In genomic region chr4:39458161-39458504, GRCh38 we compare ENCODE assay signal across 9 cellular contexts. TPM values are rescaled to one million over a fixed set of nuclear protein-coding genes. Genes with fewer than 3 reads are reported as not detected.
DNase-seq lines count a peak whose midpoint lies in the region; ATAC-seq and TF ChIP-seq lines count a peak whose summit lies in the region.
"Not testable (repeated sequence)": the region's sequence is repeated elsewhere in the genome, so short reads cannot be mapped to it uniquely, and the experiment has no call there.
"Had no signal": no experiment of that assay in that cellular context is flagged by ENCODE, and none has a peak within 500 bp of the region (broad histone marks: within the 10 kb centered on the region; RNA-seq: fewer than 3 reads in every experiment).

No MANE protein-coding gene starts in this region.

- H3K27me3 Mint-ChIP-seq in activated T-helper 17 cell treated with anti-CD3 and anti-CD28 coated beads, Interleukin-2, amount 50 U/mL, for 72 hours; dendritic cell treated with granulocyte-macrophage colony-stimulating factor and Interleukin-4, amounts not matched to agents 40 ng/mL and 50 ng/mL, for 4 days; naive B cell; stimulated activated memory B cell treated with anti-CD40 and anti-IgM and Interleukin-4, amounts not matched to agents 10 μg/mL and 1 μg/mL and 100 μg/mL, for 72 hours: not testable (repeated sequence)

- peaks cover 45% of the 10 kb centered on the region for H4K20me1 ChIP-seq in OCI-LY3 (ENCODE audit: insufficient read depth, low read length)
- peaks cover 41% of the 10 kb centered on the region for H4K20me1 ChIP-seq in hepatocyte (ENCODE audit: insufficient read depth, poor library complexity, severe bottlenecking)

- not testable (repeated sequence) for H3K27me3 ChIP-seq in BJ (ENCODE audit: control insufficient read depth, insufficient read depth, low read length); H7 (ENCODE audit: control insufficient read depth, insufficient read depth, low read length); OCI-LY3 (ENCODE audit: low read depth, low read length); hepatocyte

- peak overlapping the region; percentile 78 for H3K4me3 ChIP-seq in BJ (ENCODE audit: low read depth, low read length)
- H3K4me3 ChIP-seq in H7 (ENCODE audit: insufficient read depth, low read depth, low read length): peak overlapping the region; percentile 96
- peak overlapping the region; percentile 96 for H3K4me3 ChIP-seq in OCI-LY3 (ENCODE audit: low read length)
- peak overlapping the region; percentile 68 for H3K4me3 ChIP-seq in hepatocyte

- H3K4me2 ChIP-seq in OCI-LY3 (ENCODE audit: low read length) (peak overlapping the region; percentile 86), hepatocyte (peak overlapping the region; percentile 85)

- H2AFZ ChIP-seq in OCI-LY3 (ENCODE audit: low read depth, low read length): not testable (repeated sequence)
- H2AFZ ChIP-seq in hepatocyte: peak overlapping the region; percentile 53

- peak overlapping the region; percentile 100 for H3K27ac Mint-ChIP-seq in activated T-helper 17 cell treated with anti-CD3 and anti-CD28 coated beads, Interleukin-2, amount 50 U/mL, for 72 hours
- H3K27ac Mint-ChIP-seq in dendritic cell treated with granulocyte-macrophage colony-stimulating factor and Interleukin-4, amounts not matched to agents 40 ng/mL and 50 ng/mL, for 4 days: peak overlapping the region; percentile 99
- H3K27ac Mint-ChIP-seq in naive B cell: peak overlapping the region; percentile 98 to 100 (median 100)
- H3K27ac Mint-ChIP-seq in stimulated activated memory B cell treated with anti-CD40 and anti-IgM and Interleukin-4, amounts not matched to agents 10 μg/mL and 1 μg/mL and 100 μg/mL, for 72 hours: peak overlapping the region; percentile 100

- H3K36me3 Mint-ChIP-seq in activated T-helper 17 cell treated with anti-CD3 and anti-CD28 coated beads, Interleukin-2, amount 50 U/mL, for 72 hours (ENCODE audit: low read depth): peaks cover 82% of the 10 kb centered on the region
- H3K36me3 Mint-ChIP-seq in dendritic cell treated with granulocyte-macrophage colony-stimulating factor and Interleukin-4, amounts not matched to agents 40 ng/mL and 50 ng/mL, for 4 days (ENCODE audit: low read depth): peaks cover 67% of the 10 kb centered on the region
- H3K36me3 Mint-ChIP-seq in naive B cell: peaks cover 23 to 24% of the 10 kb centered on the region in 2 donors
- H3K36me3 Mint-ChIP-seq in stimulated activated memory B cell treated with anti-CD40 and anti-IgM and Interleukin-4, amounts not matched to agents 10 μg/mL and 1 μg/mL and 100 μg/mL, for 72 hours: peaks cover 42% of the 10 kb centered on the region

- intact Hi-C loops in dendritic cell treated with granulocyte-macrophage colony-stimulating factor and Interleukin-4, amounts not matched to agents 40 ng/mL and 50 ng/mL, for 4 days (cut with micrococcal nuclease): loop anchor here (2.0 to 5.0 kb wide), 3 partner anchors 69 to 179 kb away; partner anchors contain the start of genes RFC1, SMIM14 and UGDH

- peak overlapping the region; percentile 65 for H3K27ac ChIP-seq in OCI-LY3 (ENCODE audit: low read length)
- H3K27ac ChIP-seq in hepatocyte: peak overlapping the region; percentile 97

- H3K36me3 ChIP-seq in BJ (ENCODE audit: control insufficient read depth, insufficient read depth, low read length); hepatocyte (replicated peaks; ENCODE audit: insufficient read depth, low read depth): not testable (repeated sequence)
- H3K36me3 ChIP-seq in H7 (replicated peaks; ENCODE audit: control insufficient read depth, insufficient read depth, low read length) (peaks cover 47% of the 10 kb centered on the region), OCI-LY3 (replicated peaks; ENCODE audit: low read depth, low read length) (peaks cover 54% of the 10 kb centered on the region)

- not testable (repeated sequence) for DNase-seq in BJ (ENCODE audit: low read depth); H7; hepatocyte (ENCODE audit: low spot score); naive B cell

- not testable (repeated sequence) for TF ChIP-seq CTCF in BJ (IDR thresholded peaks at IDR 0.05; ENCODE audit: insufficient read depth, low read depth, low read length); OCI-LY3 (IDR thresholded peaks at IDR 0.05; ENCODE audit: low read depth, low read length); hepatocyte (IDR thresholded peaks at IDR 0.05; ENCODE audit: poor library complexity)

- not testable (repeated sequence) for H3K9me3 Mint-ChIP-seq in activated T-helper 17 cell treated with anti-CD3 and anti-CD28 coated beads, Interleukin-2, amount 50 U/mL, for 72 hours; dendritic cell treated with granulocyte-macrophage colony-stimulating factor and Interleukin-4, amounts not matched to agents 40 ng/mL and 50 ng/mL, for 4 days; naive B cell; stimulated activated memory B cell treated with anti-CD40 and anti-IgM and Interleukin-4, amounts not matched to agents 10 μg/mL and 1 μg/mL and 100 μg/mL, for 72 hours

- H3K79me2 ChIP-seq in OCI-LY3 (ENCODE audit: low read length) (peaks cover 59% of the 10 kb centered on the region), hepatocyte (peaks cover 60% of the 10 kb centered on the region)

- peak overlapping the region; percentile 98 for H3K9ac ChIP-seq in OCI-LY3 (ENCODE audit: low read length)

- 2% methylated on average over 13 of the region's 13 CpGs for WGBS in hepatocyte (ENCODE audit: low lambda C conversion rate, missing lambda C conversion rate)

- H3K4me1 Mint-ChIP-seq in activated T-helper 17 cell treated with anti-CD3 and anti-CD28 coated beads, Interleukin-2, amount 50 U/mL, for 72 hours: peaks cover 12% of the 10 kb centered on the region
- peaks cover 15% of the 10 kb centered on the region for H3K4me1 Mint-ChIP-seq in dendritic cell treated with granulocyte-macrophage colony-stimulating factor and Interleukin-4, amounts not matched to agents 40 ng/mL and 50 ng/mL, for 4 days (ENCODE audit: low read depth)
- H3K4me1 Mint-ChIP-seq in naive B cell: peaks cover 8 to 34% (median 21%) of the 10 kb centered on the region in 3 donors
- H3K4me1 Mint-ChIP-seq in stimulated activated memory B cell treated with anti-CD40 and anti-IgM and Interleukin-4, amounts not matched to agents 10 μg/mL and 1 μg/mL and 100 μg/mL, for 72 hours: peaks cover 20% of the 10 kb centered on the region

- POLR2A ChIA-PET in BJ (lab: Charles Lee): interaction anchor here (0.7 kb wide), 1 partner anchor 138 kb away, joined by 3 read pairs; no protein-coding TSS in a partner anchor

- H3K4me1 ChIP-seq in OCI-LY3 (ENCODE audit: low read length) (peaks cover 20% of the 10 kb centered on the region), hepatocyte (ENCODE audit: insufficient read depth) (peaks cover 14% of the 10 kb centered on the region)

- H3K4me3 Mint-ChIP-seq in activated T-helper 17 cell treated with anti-CD3 and anti-CD28 coated beads, Interleukin-2, amount 50 U/mL, for 72 hours: peak overlapping the region; percentile 98
- H3K4me3 Mint-ChIP-seq in dendritic cell treated with granulocyte-macrophage colony-stimulating factor and Interleukin-4, amounts not matched to agents 40 ng/mL and 50 ng/mL, for 4 days: peak overlapping the region; percentile 94
- H3K4me3 Mint-ChIP-seq in naive B cell: peak overlapping the region; percentile 95 to 99 (median 96)
- H3K4me3 Mint-ChIP-seq in stimulated activated memory B cell treated with anti-CD40 and anti-IgM and Interleukin-4, amounts not matched to agents 10 μg/mL and 1 μg/mL and 100 μg/mL, for 72 hours: peak overlapping the region; percentile 98

- not testable (repeated sequence) for H3K9me2 ChIP-seq in hepatocyte (replicated peaks; ENCODE audit: insufficient read depth)

- CTCF ChIA-PET in BJ (lab: Yijun Ruan, JAX): interaction anchor here (1.1 to 1.5 kb wide), 2 partner anchors 11 to 354 kb away, joined by 3 read pairs; no protein-coding TSS in a partner anchor

- not testable (repeated sequence) for H3K9me3 ChIP-seq in OCI-LY3 (ENCODE audit: insufficient read depth, low read length); hepatocyte (ENCODE audit: low read depth)

- not testable (repeated sequence) for ATAC-seq in activated T-helper 17 cell treated with anti-CD3 and anti-CD28 coated beads, Interleukin-2, amount 50 U/mL, for 72 hours (replicated peaks); stimulated activated memory B cell treated with anti-CD40 and anti-IgM and Interleukin-4, amounts not matched to agents 10 μg/mL and 1 μg/mL and 100 μg/mL, for 72 hours
- ATAC-seq in naive B cell (ENCODE audit: low read depth in 2 of 2): peak; percentile 2 to 8

RNA-seq across cellular contexts. Expression of gene RPL9, which starts 0.6 kb away (rescaled TPM):
- polyA plus RNA-seq in BJ (2011; rRNA removed): 458 and 1,469 TPM in 2 replicates
- polyA minus RNA-seq in BJ (2011; rRNA and poly(A)+ RNA removed): 75.8 and 90.2 TPM in 2 replicates
- 1,441 and 1,920 TPM in 2 replicates for total RNA-seq in H7 (2014; rRNA removed; shearing (Covaris generic))
- 1,000 to 10,000 TPM; 1,910 to 2,087 TPM for total RNA-seq in activated T-helper 17 cell treated with anti-CD3 and anti-CD28 coated beads, Interleukin-2, amount 50 U/mL, for 72 hours
- total RNA-seq in hepatocyte: 2,831 and 3,164 TPM in 2 replicates
- 439 and 475 TPM in 2 replicates for polyA plus RNA-seq in hepatocyte
- polyA plus RNA-seq in naive B cell (ENCODE audit: low read depth in 6 of 6): 1,000 to 10,000 TPM; 2,016 to 2,906 (median 2,275) TPM

RNA-seq across cellular contexts. Expression of gene LIAS, which starts 0.7 kb away (rescaled TPM):
- polyA plus RNA-seq in BJ (2011; rRNA removed) (5.1 and 8.0 TPM in 2 replicates), hepatocyte (10.4 and 12.3 TPM in 2 replicates), naive B cell (ENCODE audit: low read depth in 6 of 6) (10 to 100 TPM in 4 of 6 donors, 1 to 10 TPM in 1, not detected in 1; 9.2 to 20.6 (median 16.5) TPM)
- 1.5 and 1.7 TPM in 2 replicates for polyA minus RNA-seq in BJ (2011; rRNA and poly(A)+ RNA removed)
- 18.4 and 28.1 TPM in 2 replicates for total RNA-seq in H7 (2014; rRNA removed; shearing (Covaris generic))
- 10 to 100 TPM; 22.5 to 24.3 TPM for total RNA-seq in activated T-helper 17 cell treated with anti-CD3 and anti-CD28 coated beads, Interleukin-2, amount 50 U/mL, for 72 hours
- 10.3 and 12.3 TPM in 2 replicates for total RNA-seq in hepatocyte

RNA-seq across cellular contexts. Expression of gene KLB, which starts 51.4 kb away (rescaled TPM):
- not detected in 2 replicates for polyA plus RNA-seq in BJ (2011; rRNA removed)
- polyA minus RNA-seq in BJ (2011; rRNA and poly(A)+ RNA removed): not detected in 2 replicates
- total RNA-seq in H7 (2014; rRNA removed; shearing (Covaris generic)): 0.04 TPM in 1 of 2 replicates, not detected in the other
- total RNA-seq in activated T-helper 17 cell treated with anti-CD3 and anti-CD28 coated beads, Interleukin-2, amount 50 U/mL, for 72 hours: not detected
- total RNA-seq in hepatocyte: 18.2 and 20.3 TPM in 2 replicates
- polyA plus RNA-seq in hepatocyte: 7.5 and 11.5 TPM in 2 replicates
- polyA plus RNA-seq in naive B cell (ENCODE audit: low read depth in 6 of 6): under 1 TPM in 5 of 6 donors, not detected in 1; 0.10 to 0.34 (median 0.21) TPM
- total RNA-seq: T-helper 1 cell treated with Interleukin-12 subunit alpha and Interleukin-12 subunit beta and Interleukin-4 antibody, amounts not matched to agents 30 ng/mL and 1 ng/mL, for 36 hours had no signal

Comparison
In these comparisons a context has a peak if more than half of its experiments do, and no peak if none do; other contexts are left out.
1. RNA of gene KLB, which starts 51.4 kb away (total RNA-seq): 18.2 to 20.3 TPM in hepatocyte; not detected in activated T-helper 17 cell treated with anti-CD3 and anti-CD28 coated beads, Interleukin-2, amount 50 U/mL, for 72 hours and 0.04 TPM in H7; every median in the first group is over 10 times any median in the second.
2. Peak in every context shown above with its lines, with median percentiles within 50 percentile points of each other: H3K4me3 ChIP-seq, H3K27ac Mint-ChIP-seq and H3K4me3 Mint-ChIP-seq.